In the genomic region with DNA sequence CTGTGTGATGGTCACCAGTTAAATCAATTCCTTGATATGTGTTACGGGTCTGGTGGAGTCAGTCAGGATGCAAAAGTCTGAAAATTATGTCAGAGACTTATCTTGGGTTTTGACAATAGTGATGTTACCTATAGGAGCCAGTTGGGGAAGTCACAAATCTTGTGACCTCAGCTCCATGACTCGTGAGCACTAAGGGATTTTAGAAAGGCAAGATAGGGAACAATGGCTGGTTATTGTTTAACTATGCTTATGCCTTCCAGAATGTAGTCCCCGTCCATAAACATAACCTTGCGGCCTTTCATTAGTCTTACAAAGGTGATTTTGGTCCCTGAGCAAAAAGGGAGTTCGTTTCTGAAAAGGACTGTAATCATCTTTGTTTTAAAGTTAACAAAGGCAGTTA, we compare ENCODE assay signal across 28 cellular contexts.
"Had no signal": no experiment of that assay in that cellular context is flagged by ENCODE, and none has a peak within 500 bp of the region (broad histone marks: within the 10 kb centered on the region; RNA-seq: fewer than 3 reads in every experiment).

No MANE protein-coding gene starts in this region.

- DNase-seq: activated B cell treated with CpG ODN at 0.5 μM for 24 hours; activated CD4-positive, alpha-beta T cell treated with anti-CD3 and anti-CD28 coated beads for 1 hour; activated CD4-positive, alpha-beta T cell treated with anti-CD3 and anti-CD28 coated beads, Interleukin-2, amount 10 ng/mL, durations not matched to agents 24 days and 14 days; activated CD4-positive, alpha-beta T cell treated with anti-CD3 and anti-CD28 coated beads, Interleukin-2, amount 50 U/mL, for 48 hours; activated CD8-positive, alpha-beta memory T cell treated with anti-CD3 and anti-CD28 coated beads, Interleukin-2, amount 10 ng/mL, durations not matched to agents 7 days and 5 days; activated effector memory CD4-positive, alpha-beta T cell treated with Interleukin-2 at 50 U/mL for 16 hours; activated naive CD4-positive, alpha-beta T cell treated with Interleukin-2 at 50 U/mL for 16 hours; activated T-cell treated with anti-CD3 and anti-CD28 coated beads, Interleukin-2, amount 50 U/mL, for 24 hours; amygdala; Kasumi-1; KBM-7; NCI-H1105 treated with DMSO at 0.1 percent for 48 hours; NCI-H1436 treated with DMSO at 0.1 percent for 48 hours; NCI-H187; NCI-H2081; NCI-H510A treated with DMSO at 0.1 percent for 48 hours; NCI-H69; NK-92 treated with Interleukin-12 subunit alpha and Interleukin-12 subunit beta, amount 100 ng/mL, for 24 hours; PC-3; SIG-M5; T-cell; T-helper 2 cell; T1000 had no signal

- H3K4me3 Mint-ChIP-seq: activated B cell treated with CpG ODN at 0.5 μM for 24 hours; activated CD4-positive, alpha-beta T cell treated with anti-CD3 and anti-CD28 coated beads, Interleukin-2, amount 10 ng/mL, durations not matched to agents 24 days and 14 days; activated CD8-positive, alpha-beta memory T cell treated with anti-CD3 and anti-CD28 coated beads, Interleukin-2, amount 10 ng/mL, durations not matched to agents 7 days and 5 days; activated naive CD8-positive, alpha-beta T cell; activated T-cell treated with anti-CD3 and anti-CD28 coated beads, Interleukin-2, amount 50 U/mL, for 24 hours; activated T-helper 1 cell treated with anti-CD3 and anti-CD28 coated beads, Interleukin-12 subunit alpha, Interleukin-12 subunit beta, Interleukin-2, Interleukin-4 antibody, amounts not matched to agents 30 ng/mL and 10 ng/mL and 1 ng/mL, durations not matched to agents 14 hours and 24 hours and 36 hours; brain; T-cell had no signal

- H3K36me3 Mint-ChIP-seq: activated CD8-positive, alpha-beta memory T cell treated with anti-CD3 and anti-CD28 coated beads, Interleukin-2, amount 10 ng/mL, durations not matched to agents 7 days and 5 days; activated naive CD8-positive, alpha-beta T cell; brain; T-cell had no signal

- H3K27ac Mint-ChIP-seq: activated B cell treated with CpG ODN at 0.5 μM for 24 hours; activated CD4-positive, alpha-beta T cell treated with anti-CD3 and anti-CD28 coated beads, Interleukin-2, amount 10 ng/mL, durations not matched to agents 24 days and 14 days; activated CD8-positive, alpha-beta memory T cell treated with anti-CD3 and anti-CD28 coated beads, Interleukin-2, amount 10 ng/mL, durations not matched to agents 7 days and 5 days; activated naive CD8-positive, alpha-beta T cell; activated T-cell treated with anti-CD3 and anti-CD28 coated beads, Interleukin-2, amount 50 U/mL, for 24 hours; activated T-helper 1 cell treated with anti-CD3 and anti-CD28 coated beads, Interleukin-12 subunit alpha, Interleukin-12 subunit beta, Interleukin-2, Interleukin-4 antibody, amounts not matched to agents 30 ng/mL and 10 ng/mL and 1 ng/mL, durations not matched to agents 14 hours and 24 hours and 36 hours; brain; T-cell had no signal

- H3K4me1 Mint-ChIP-seq: activated B cell treated with CpG ODN at 0.5 μM for 24 hours; activated CD8-positive, alpha-beta memory T cell treated with anti-CD3 and anti-CD28 coated beads, Interleukin-2, amount 10 ng/mL, durations not matched to agents 7 days and 5 days had no signal

- ATAC-seq: activated CD8-positive, alpha-beta memory T cell treated with anti-CD3 and anti-CD28 coated beads, Interleukin-2, amount 10 ng/mL, durations not matched to agents 7 days and 5 days; PC-3; T-cell had no signal

- H3K9me3 Mint-ChIP-seq: activated B cell treated with CpG ODN at 0.5 μM for 24 hours; activated CD4-positive, alpha-beta T cell treated with anti-CD3 and anti-CD28 coated beads, Interleukin-2, amount 10 ng/mL, durations not matched to agents 24 days and 14 days; activated T-cell treated with anti-CD3 and anti-CD28 coated beads, Interleukin-2, amount 50 U/mL, for 24 hours; activated T-helper 1 cell treated with anti-CD3 and anti-CD28 coated beads, Interleukin-12 subunit alpha, Interleukin-12 subunit beta, Interleukin-2, Interleukin-4 antibody, amounts not matched to agents 30 ng/mL and 10 ng/mL and 1 ng/mL, durations not matched to agents 14 hours and 24 hours and 36 hours; brain; T-cell had no signal

- FAIRE-seq: astrocyte, TTC549 had no signal
